ENCODE assay signal across 15 cellular contexts in the genomic region with DNA sequence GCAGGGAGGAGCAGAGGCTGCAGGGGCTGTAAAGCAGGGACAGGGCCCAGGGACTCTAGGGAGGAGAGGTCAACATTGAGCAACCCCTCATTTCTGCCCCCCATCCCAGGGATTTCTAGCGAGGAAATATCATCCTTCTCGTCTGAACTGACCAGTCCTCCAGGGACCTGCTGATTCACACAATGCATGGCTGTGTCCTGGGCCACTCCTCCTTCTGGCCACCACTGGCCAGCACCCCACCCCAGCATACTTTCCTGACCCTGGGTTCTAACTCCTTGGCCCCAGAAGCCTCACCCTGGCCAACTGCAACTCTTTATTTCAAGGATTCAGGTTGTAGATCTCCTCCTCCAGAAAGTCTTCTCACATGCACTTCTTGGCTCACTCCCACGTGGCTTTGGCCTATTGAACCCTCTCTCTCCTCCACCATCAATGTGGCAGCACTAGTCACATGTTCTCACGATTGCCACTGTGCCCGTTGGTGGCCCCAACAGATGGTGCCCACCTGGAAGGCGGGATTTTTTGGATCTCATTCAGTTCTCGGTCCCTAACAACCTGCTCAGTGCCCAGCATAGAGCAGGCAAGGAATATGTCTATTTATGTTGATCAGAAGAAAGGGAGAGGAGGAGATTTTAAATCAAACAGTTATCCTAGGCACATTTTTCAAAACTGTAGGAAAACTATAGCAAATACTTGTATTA. TPM values are rescaled to one million over a fixed set of nuclear protein-coding genes. Genes with fewer than 3 reads are reported as not detected.
DNase-seq lines count a peak whose midpoint lies in the region; ATAC-seq and TF ChIP-seq lines count a peak whose summit lies in the region.
"Had no signal": no experiment of that assay in that cellular context is flagged by ENCODE, and none has a peak within 500 bp of the region (broad histone marks: within the 10 kb centered on the region; RNA-seq: fewer than 3 reads in every experiment).

No MANE protein-coding gene starts in this region.

- DNase-seq in LHCN-M2 (ENCODE audit: low read depth): peak; percentile 69
- DNase-seq in endodermal cell: no peak
- no peak for DNase-seq in suprapubic skin (ENCODE audit: low spot score in 2 of 2)
- DNase-seq in NCI-H526 treated with DMSO at 0.1 percent for 48 hours (lab: John Stamatoyannopoulos, UW): no peak
- DNase-seq in middle frontal gyrus (ENCODE audit: extremely low spot score, low spot score): no peak
- no peak for DNase-seq in osteocyte (ENCODE audit: extremely low spot score, unreplicated experiment)
- DNase-seq: activated B cell treated with CpG ODN at 0.5 μM for 24 hours; activated naive CD8-positive, alpha-beta T cell treated with anti-CD3 and anti-CD28 coated beads, Interleukin-2, amount 10 ng/mL, durations not matched to agents 7 days and 5 days; CD4-positive, alpha-beta memory T cell; cortex of kidney; midbrain; MV-4-11; stimulated activated naive CD4-positive, alpha-beta T cell treated with Interleukin-2 at 50 U/mL for 16 hours had no signal

- no peaks in the 10 kb centered on the region for H3K27me3 Mint-ChIP-seq in endodermal cell (ENCODE audit: insufficient read depth)
- H3K27me3 Mint-ChIP-seq in osteocyte (ENCODE audit: unreplicated experiment): no peaks in the 10 kb centered on the region

- H3K36me3 Mint-ChIP-seq in endodermal cell (ENCODE audit: low read depth): no peaks in the 10 kb centered on the region
- H3K36me3 Mint-ChIP-seq in osteocyte (ENCODE audit: unreplicated experiment): peaks cover 2% of the 10 kb centered on the region
- H3K36me3 Mint-ChIP-seq: activated naive CD8-positive, alpha-beta T cell treated with anti-CD3 and anti-CD28 coated beads, Interleukin-2, amount 10 ng/mL, durations not matched to agents 7 days and 5 days; CD4-positive, alpha-beta memory T cell had no signal

- WGBS in endodermal cell (ENCODE audit: insufficient coverage in 1 of 2, insufficient read length in 1 of 2), 2 experiments: 89 to 92% methylated on average over 6 to 7 of the region's 7 CpGs
- 67% methylated on average over 7 of the region's 7 CpGs for WGBS in suprapubic skin

- H3K9me3 ChIP-seq in endodermal cell (ENCODE audit: control insufficient read depth, low read length) (no peaks in the 10 kb centered on the region), muscle layer of colon (ENCODE audit: low read length) (no peaks in the 10 kb centered on the region), suprapubic skin (no peaks in the 10 kb centered on the region)

- H3K27ac ChIP-seq in endodermal cell (ENCODE audit: low read depth, low read length) (peak overlapping the region; percentile 99), muscle layer of colon (ENCODE audit: low read depth, low read length) (peak overlapping the region; percentile 84), suprapubic skin (peak overlapping the region; percentile 37)

- H3K4me1 Mint-ChIP-seq in endodermal cell: peaks cover 69% of the 10 kb centered on the region
- peaks cover 52% of the 10 kb centered on the region for H3K4me1 Mint-ChIP-seq in osteocyte (ENCODE audit: unreplicated experiment)
- H3K4me1 Mint-ChIP-seq: activated B cell treated with CpG ODN at 0.5 μM for 24 hours; CD4-positive, alpha-beta memory T cell had no signal

- H3K4me1 ChIP-seq in endodermal cell (ENCODE audit: control insufficient read depth, insufficient read depth, low read length) (peaks cover 34% of the 10 kb centered on the region), muscle layer of colon (ENCODE audit: insufficient read depth, low read length) (peaks cover 85% of the 10 kb centered on the region), suprapubic skin (peaks cover 75% of the 10 kb centered on the region)

- H3K9ac ChIP-seq in endodermal cell (ENCODE audit: extremely low read depth, low read length, poor library complexity, severe bottlenecking): no peak overlapping the region
- H3K9ac ChIP-seq in muscle layer of colon (ENCODE audit: low read length): peak overlapping the region; percentile 5

- no peak for TF ChIP-seq EP300 in suprapubic skin (IDR thresholded peaks at IDR 0.05)

- ATAC-seq in GM18511 (IDR thresholded peaks at IDR 0.05; ENCODE audit: unreplicated experiment): no peak

- H3K36me3 ChIP-seq in endodermal cell (ENCODE audit: control insufficient read depth, insufficient read depth, low read length) (no peaks in the 10 kb centered on the region), muscle layer of colon (ENCODE audit: insufficient read depth, low read length) (no peaks in the 10 kb centered on the region), suprapubic skin (no peaks in the 10 kb centered on the region)

- H3K4me3 Mint-ChIP-seq in endodermal cell (no peak overlapping the region), osteocyte (ENCODE audit: unreplicated experiment) (no peak overlapping the region)
- H3K4me3 Mint-ChIP-seq: activated B cell treated with CpG ODN at 0.5 μM for 24 hours; activated naive CD8-positive, alpha-beta T cell treated with anti-CD3 and anti-CD28 coated beads, Interleukin-2, amount 10 ng/mL, durations not matched to agents 7 days and 5 days; CD4-positive, alpha-beta memory T cell had no signal

- H3K9me3 Mint-ChIP-seq in endodermal cell: no peaks in the 10 kb centered on the region
- no peaks in the 10 kb centered on the region for H3K9me3 Mint-ChIP-seq in osteocyte (ENCODE audit: unreplicated experiment)
- H3K9me3 Mint-ChIP-seq: activated B cell treated with CpG ODN at 0.5 μM for 24 hours; activated naive CD8-positive, alpha-beta T cell treated with anti-CD3 and anti-CD28 coated beads, Interleukin-2, amount 10 ng/mL, durations not matched to agents 7 days and 5 days; CD4-positive, alpha-beta memory T cell had no signal

- H3K27me3 ChIP-seq in endodermal cell (ENCODE audit: control insufficient read depth, insufficient read depth, low read length, poor library complexity, severe bottlenecking) (no peaks in the 10 kb centered on the region), muscle layer of colon (ENCODE audit: control insufficient read depth in 1 of 2, insufficient read depth in 2 of 2, low read length in 2 of 2) (no peaks in the 10 kb centered on the region), suprapubic skin (no peaks in the 10 kb centered on the region)

- H3K4me3 ChIP-seq in endodermal cell (ENCODE audit: low read length) (no peak overlapping the region), muscle layer of colon (ENCODE audit: low read depth in 1 of 2, low read length in 2 of 2) (no peak overlapping the region), suprapubic skin (no peak overlapping the region)

- no peak for TF ChIP-seq CTCF in endodermal cell (conservative IDR thresholded peaks at IDR 0.05)
- TF ChIP-seq CTCF in suprapubic skin (IDR thresholded peaks at IDR 0.05): no peak
- TF ChIP-seq CTCF in osteocyte (IDR thresholded peaks at IDR 0.05): no peak

- H3K27ac Mint-ChIP-seq in endodermal cell (no peak overlapping the region), osteocyte (ENCODE audit: unreplicated experiment) (no peak overlapping the region)
- H3K27ac Mint-ChIP-seq: activated B cell treated with CpG ODN at 0.5 μM for 24 hours; activated naive CD8-positive, alpha-beta T cell treated with anti-CD3 and anti-CD28 coated beads, Interleukin-2, amount 10 ng/mL, durations not matched to agents 7 days and 5 days had no signal

- TF ChIP-seq POLR2A in suprapubic skin (IDR thresholded peaks at IDR 0.05): no peak

RNA-seq across cellular contexts. Expression of a gene that starts 41.5 kb away (rescaled TPM):
- 22.9 and 29.6 TPM in 2 replicates for total RNA-seq in LHCN-M2 (2014; rRNA removed)
- 56.4 TPM for polyA plus RNA-seq in LHCN-M2 (2012)
- total RNA-seq in endodermal cell: 10 to 100 TPM; 11.0 to 18.7 TPM
- polyA plus RNA-seq in endodermal cell (2013, experiment 1 of 2): 43.5 TPM
- polyA plus RNA-seq in endodermal cell (2013, experiment 2 of 2): 39.6 TPM
- total RNA-seq in suprapubic skin: 10 to 100 TPM in 2 of 4 donors, 1 to 10 TPM in 2; 5.1 to 34.2 (median 12.8) TPM
- total RNA-seq in osteocyte: 34.7 and 38.4 TPM in 2 replicates
- total RNA-seq: activated B cell treated with CpG ODN at 0.5 μM for 24 hours had no signal
- polyA plus RNA-seq: CD4-positive, alpha-beta memory T cell had no signal

Comparison
In these comparisons a context has a peak if more than half of its experiments do, and no peak if none do; other contexts are left out.
1. H3K27ac ChIP-seq: peak in every context shown above with its lines; median percentile 99 in endodermal cell; 84 in muscle layer of colon; 37 in suprapubic skin.